8 cellular contexts compared by ENCODE assay signal in genomic region chr13:37059136-37059847, GRCh38. TPM values are rescaled to one million over a fixed set of nuclear protein-coding genes. Genes with fewer than 3 reads are reported as not detected.
A peak's percentile ranks its signal among the peaks of the same experiment; 100 is the strongest.
DNase-seq lines count a peak whose midpoint lies in the region; ATAC-seq and TF ChIP-seq lines count a peak whose summit lies in the region.

TSS of gene SUPT20H (minus strand) at chr13:37059688. CDS start at chr13:37051490, 8,198 bp downstream.

- DNase-seq in DMS79 (lab: John Stamatoyannopoulos, UW) (peak; percentile 75), KBM-7 (peak; percentile 82), Panc1 (ENCODE audit: low read depth, low spot score) (no peak)
- DNase-seq in activated T-cell treated with anti-CD3 and anti-CD28 coated beads, Interleukin-2, amount 50 U/mL, for 4 hours = peak; percentile 92
- DNase-seq in stimulated activated CD8-positive, alpha-beta memory T cell treated with anti-CD3 and anti-CD28 coated beads, Interleukin-7, amount 100 ng/mL, for 1 hour (ENCODE audit: low read depth in 2 of 2) = peak; percentile 87 to 90

- H3K4me1 Mint-ChIP-seq in activated T-cell treated with anti-CD3 and anti-CD28 coated beads, Interleukin-2, amount 50 U/mL, for 4 hours (ENCODE audit: low read depth) = peaks cover 30% of the 10 kb centered on the region

- H3K9me3 Mint-ChIP-seq in activated T-cell treated with anti-CD3 and anti-CD28 coated beads, Interleukin-2, amount 50 U/mL, for 4 hours = no peaks in the 10 kb centered on the region

- H3K36me3 ChIP-seq in Panc1 (ENCODE audit: control insufficient read depth, insufficient read depth, low read length) (no peaks in the 10 kb centered on the region), esophagus (ENCODE audit: control insufficient read depth in 2 of 2, insufficient read depth in 2 of 2, low read length in 1 of 2) (no peaks in the 10 kb centered on the region), muscle layer of colon (ENCODE audit: insufficient read depth, low read length) (no peaks in the 10 kb centered on the region)

- H3K4me3 ChIP-seq in Panc1 (ENCODE audit: low read depth in 2 of 2, low read length in 2 of 2) = peak within 1 kb of the TSS; percentile 81 to 90
- peak within 1 kb of the TSS; percentile 91 to 95 for H3K4me3 ChIP-seq in esophagus (ENCODE audit: low read depth in 1 of 2, low read length in 2 of 2)
- peak within 1 kb of the TSS; percentile 55 to 92 for H3K4me3 ChIP-seq in muscle layer of colon (ENCODE audit: low read depth in 1 of 2, low read length in 2 of 2)

- CTCF ChIA-PET in Panc1 (lab: Charles Lee) = no interaction called here

- no peak for TF ChIP-seq CTCF in Panc1 (IDR thresholded peaks at IDR 0.05)

- H3K9me3 ChIP-seq in Panc1 (ENCODE audit: control insufficient read depth, insufficient read depth, low read depth, low read length) (no peaks in the 10 kb centered on the region), esophagus (ENCODE audit: control insufficient read depth in 2 of 2, insufficient read depth in 1 of 2, low read depth in 1 of 2, low read length in 1 of 2) (no peaks in the 10 kb centered on the region), muscle layer of colon (ENCODE audit: low read length) (no peaks in the 10 kb centered on the region)

- peaks cover 9% of the 10 kb centered on the region for H3K36me3 Mint-ChIP-seq in activated T-cell treated with anti-CD3 and anti-CD28 coated beads, Interleukin-2, amount 50 U/mL, for 4 hours (ENCODE audit: insufficient read depth)

- intact Hi-C loops in Panc1 (cut with micrococcal nuclease; ENCODE audit: unreplicated experiment) = no loop called here

- no peaks in the 10 kb centered on the region; the same call in 1 of the 2 replicates for H3K4me1 ChIP-seq in Panc1 (ENCODE audit: control insufficient read depth, insufficient read depth, low read length)
- peaks cover 0 to 2% of the 10 kb centered on the region in 2 donors for H3K4me1 ChIP-seq in esophagus (ENCODE audit: control insufficient read depth in 2 of 2, insufficient read depth in 2 of 2, low read length in 1 of 2)
- H3K4me1 ChIP-seq in muscle layer of colon (ENCODE audit: insufficient read depth, low read length) = peaks cover 12% of the 10 kb centered on the region

- H3K27ac ChIP-seq in Panc1 (ENCODE audit: low read length) (peak within 1 kb of the TSS; percentile 93), esophagus (ENCODE audit: low read depth in 2 of 2, low read length in 1 of 2) (peak within 1 kb of the TSS; percentile 87 to 95), muscle layer of colon (ENCODE audit: low read depth, low read length) (peak within 1 kb of the TSS; percentile 80)

- in situ Hi-C loops in KBM-7 (cut with MboI; ENCODE audit: low pct_unique_long_range_greater_than_20kb, low sequenced_read_pairs) (no loop called here), Panc1 (cut with HindIII; ENCODE audit: low pct_unique_long_range_greater_than_20kb, low sequenced_read_pairs) (no loop called here)

- H3K9ac ChIP-seq in muscle layer of colon (ENCODE audit: low read length) = peak within 1 kb of the TSS; percentile 79

- POLR2A ChIA-PET in Panc1 (lab: Charles Lee) = no interaction called here

- ATAC-seq in GM21723 (IDR thresholded peaks at IDR 0.05; ENCODE audit: unreplicated experiment) (peak; percentile 98), Panc1 (peak; percentile 100)
- ATAC-seq in activated T-cell treated with anti-CD3 and anti-CD28 coated beads, Interleukin-2, amount 50 U/mL, for 4 hours = peak; percentile 98 to 99

- BruUV-seq in Panc1 (replicated peaks; lab: Mats Ljungman, UMichigan) = TSS peak; percentile 85

- peaks cover 1% of the 10 kb centered on the region for H3K27me3 Mint-ChIP-seq in activated T-cell treated with anti-CD3 and anti-CD28 coated beads, Interleukin-2, amount 50 U/mL, for 4 hours (ENCODE audit: low read depth)

- H3K27me3 ChIP-seq in Panc1 (ENCODE audit: control insufficient read depth, insufficient read depth, low read length) (no peaks in the 10 kb centered on the region), esophagus (ENCODE audit: control insufficient read depth in 1 of 2, insufficient read depth in 2 of 2, low read length in 2 of 2) (no peaks in the 10 kb centered on the region), muscle layer of colon (ENCODE audit: control insufficient read depth in 1 of 2, insufficient read depth in 2 of 2, low read length in 2 of 2) (no peaks in the 10 kb centered on the region)

- peak within 1 kb of the TSS; percentile 92 for H3K4me3 Mint-ChIP-seq in activated T-cell treated with anti-CD3 and anti-CD28 coated beads, Interleukin-2, amount 50 U/mL, for 4 hours

- WGBS in esophagus, 2 donors = 0 to 1% methylated on average over 57 to 63 of the region's 63 CpGs

RNA-seq across cellular contexts. Expression of gene SUPT20H, which starts in this region (rescaled TPM):
- total RNA-seq in Panc1 (2021; ENCODE audit: unreplicated experiment) = 32.9 TPM
- polyA plus RNA-seq in Panc1 (2012; ENCODE audit: insufficient read length) = 12.8 TPM
- total RNA-seq in activated T-cell treated with anti-CD3 and anti-CD28 coated beads, Interleukin-2, amount 50 U/mL, for 4 hours = 10 to 100 TPM; 44.4 to 51.8 (median 45.6) TPM
- 10 to 100 TPM; 16.2 to 16.6 TPM for polyA plus RNA-seq in esophagus
